15 cellular contexts compared by ENCODE assay signal in the genomic region with DNA sequence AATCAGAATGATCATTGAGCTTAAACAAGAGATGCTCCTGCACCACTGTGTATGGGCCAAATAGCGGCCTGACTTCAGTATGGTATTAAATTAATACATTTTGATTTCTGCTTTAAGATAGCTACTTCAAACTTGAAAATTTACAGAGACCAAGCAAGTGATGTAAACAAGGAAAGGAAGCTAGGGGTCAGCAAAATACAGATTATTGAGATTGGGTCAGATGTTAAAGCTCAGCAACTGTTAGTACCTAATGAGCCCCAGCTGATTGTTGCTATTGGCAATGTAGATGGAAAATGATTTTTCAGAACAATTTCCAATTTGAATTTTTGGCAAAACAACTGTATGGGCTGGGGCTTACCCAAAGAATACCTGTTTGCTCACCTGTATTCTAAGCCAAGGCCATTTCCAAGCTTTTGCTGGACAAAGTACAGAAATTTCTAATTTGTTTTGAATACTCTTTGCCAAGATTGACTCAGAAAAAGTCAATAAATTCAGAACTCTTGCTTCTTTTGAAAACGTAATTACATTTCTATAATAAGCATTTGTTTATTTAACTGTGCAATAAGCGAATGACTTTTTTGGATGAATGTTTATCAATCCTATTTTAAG.
"Had no signal": no experiment of that assay in that cellular context is flagged by ENCODE, and none has a peak within 500 bp of the region (broad histone marks: within the 10 kb centered on the region; RNA-seq: fewer than 3 reads in every experiment).

No MANE protein-coding gene starts in this region.

- H3K36me3 Mint-ChIP-seq: stimulated activated memory B cell treated with anti-CD40 and anti-IgM and Interleukin-4, amounts not matched to agents 10 μg/mL and 1 μg/mL and 100 μg/mL, for 72 hours had no signal

- H3K27ac ChIP-seq: right atrium auricular region, tibial nerve, upper lobe of right lung, vagina had no signal

- ATAC-seq: esophagus mucosa; left ventricle myocardium superior; naive thymus-derived CD4-positive, alpha-beta T cell; stimulated activated memory B cell treated with anti-CD40 and anti-IgM and Interleukin-4, amounts not matched to agents 10 μg/mL and 1 μg/mL and 100 μg/mL, for 72 hours; upper lobe of right lung had no signal

- DNase-seq: effector memory CD4-positive, alpha-beta T cell; islet precursor cell; left ventricle myocardium superior; mesendoderm; naive thymus-derived CD4-positive, alpha-beta T cell; nephron progenitor cell; posterior cingulate gyrus; stimulated activated CD4-positive, alpha-beta T cell treated with anti-CD3 and anti-CD28 coated beads, Interleukin-4, amount 100 ng/mL, for 24 hours; upper lobe of right lung had no signal

- H3K9me3 ChIP-seq: right atrium auricular region, tibial nerve, upper lobe of right lung, vagina had no signal

- H3K36me3 ChIP-seq: right atrium auricular region, tibial nerve, upper lobe of right lung, vagina had no signal

- H3K9me3 Mint-ChIP-seq: nephron progenitor cell; stimulated activated memory B cell treated with anti-CD40 and anti-IgM and Interleukin-4, amounts not matched to agents 10 μg/mL and 1 μg/mL and 100 μg/mL, for 72 hours; stimulated activated naive CD8-positive, alpha-beta T cell treated with anti-CD3 and anti-CD28 coated beads, Interleukin-15, Interleukin-2, amounts not matched to agents 100 ng/mL and 50 ng/mL, for 24 hours had no signal

- H3K27me3 ChIP-seq: right atrium auricular region, tibial nerve, upper lobe of right lung, vagina had no signal

- H3K4me1 Mint-ChIP-seq: nephron progenitor cell; stimulated activated memory B cell treated with anti-CD40 and anti-IgM and Interleukin-4, amounts not matched to agents 10 μg/mL and 1 μg/mL and 100 μg/mL, for 72 hours had no signal

- H3K4me3 Mint-ChIP-seq: naive thymus-derived CD4-positive, alpha-beta T cell; nephron progenitor cell; stimulated activated memory B cell treated with anti-CD40 and anti-IgM and Interleukin-4, amounts not matched to agents 10 μg/mL and 1 μg/mL and 100 μg/mL, for 72 hours; stimulated activated naive CD8-positive, alpha-beta T cell treated with anti-CD3 and anti-CD28 coated beads, Interleukin-15, Interleukin-2, amounts not matched to agents 100 ng/mL and 50 ng/mL, for 24 hours had no signal

- H3K4me1 ChIP-seq: right atrium auricular region, tibial nerve, upper lobe of right lung, vagina had no signal

- H3K27me3 Mint-ChIP-seq: stimulated activated naive CD8-positive, alpha-beta T cell treated with anti-CD3 and anti-CD28 coated beads, Interleukin-15, Interleukin-2, amounts not matched to agents 100 ng/mL and 50 ng/mL, for 24 hours had no signal

- H3K27ac Mint-ChIP-seq: naive thymus-derived CD4-positive, alpha-beta T cell; nephron progenitor cell; stimulated activated memory B cell treated with anti-CD40 and anti-IgM and Interleukin-4, amounts not matched to agents 10 μg/mL and 1 μg/mL and 100 μg/mL, for 72 hours; stimulated activated naive CD8-positive, alpha-beta T cell treated with anti-CD3 and anti-CD28 coated beads, Interleukin-15, Interleukin-2, amounts not matched to agents 100 ng/mL and 50 ng/mL, for 24 hours had no signal

- H3K4me3 ChIP-seq: right atrium auricular region, tibial nerve, upper lobe of right lung, vagina had no signal
